Comparison of ENCODE assay signal across 16 cellular contexts in the genomic region with DNA sequence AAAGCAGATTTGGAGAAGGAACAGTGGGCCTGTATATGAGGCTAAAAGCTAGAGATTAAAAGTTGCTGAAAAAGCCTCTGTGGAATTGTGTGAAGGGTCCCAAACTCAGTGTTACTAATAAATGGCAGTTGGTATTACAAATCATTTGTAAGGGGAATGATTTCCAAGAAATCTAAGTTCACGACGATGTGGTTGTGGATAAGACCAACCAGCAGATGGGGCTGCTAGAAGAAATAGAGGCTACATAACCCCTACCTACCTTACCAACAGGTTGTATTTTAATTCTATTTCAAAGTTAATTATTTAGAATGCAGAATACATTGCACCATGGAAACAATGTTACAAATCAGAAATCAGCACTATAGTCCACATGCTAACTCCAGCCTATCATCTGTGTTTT.
DNase-seq lines count a peak whose midpoint lies in the region; ATAC-seq and TF ChIP-seq lines count a peak whose summit lies in the region.
"Had no signal": no experiment of that assay in that cellular context is flagged by ENCODE, and none has a peak within 500 bp of the region (broad histone marks: within the 10 kb centered on the region; RNA-seq: fewer than 3 reads in every experiment).

No MANE protein-coding gene starts in this region.

- no peak overlapping the region for H3K4me2 ChIP-seq in DND-41 (ENCODE audit: insufficient read depth, low read length)

- ATAC-seq in DND-41 (ENCODE audit: insufficient read depth, low read depth) (no peak), HG03108 (IDR thresholded peaks at IDR 0.05; ENCODE audit: unreplicated experiment) (no peak), GM21528 (IDR thresholded peaks at IDR 0.05; ENCODE audit: low FRiP score, unreplicated experiment) (no peak)
- ATAC-seq: T-helper 17 cell had no signal

- H3K27ac ChIP-seq in DND-41 (ENCODE audit: low read length) (no peak overlapping the region), VCaP (no peak overlapping the region)

- no peak overlapping the region for H2AFZ ChIP-seq in DND-41 (ENCODE audit: low read depth, low read length)

- peaks cover 3% of the 10 kb centered on the region for H3K27me3 ChIP-seq in DND-41 (ENCODE audit: insufficient read depth, low read length, poor library complexity)

- H3K36me3 ChIP-seq in DND-41 (ENCODE audit: insufficient read depth, low read length): no peaks in the 10 kb centered on the region

- 0 out of 2 replicates have a peak, but pooled peaks cover 3% of the 10 kb centered on the region for H3K27me3 Mint-ChIP-seq in HFFc6 (ENCODE audit: insufficient read depth)
- H3K27me3 Mint-ChIP-seq: CD4-positive, alpha-beta T cell had no signal

- H3K36me3 Mint-ChIP-seq in HFFc6 (ENCODE audit: low read depth): no peaks in the 10 kb centered on the region

- no peaks in the 10 kb centered on the region for H4K20me1 ChIP-seq in DND-41 (ENCODE audit: insufficient read depth, low read length)

- TF ChIP-seq CTCF in DND-41 (IDR thresholded peaks at IDR 0.05; ENCODE audit: borderline replicate concordance, extremely low read depth, low read length, poor library complexity, severe bottlenecking): peak; percentile 9
- peak; percentile 64; the same call in 1 of the 2 replicates for TF ChIP-seq CTCF in HFFc6 (IDR thresholded peaks at IDR 0.05)
- TF ChIP-seq CTCF in VCaP (conservative IDR thresholded peaks at IDR 0.05): peak; percentile 65

- no peaks in the 10 kb centered on the region for H3K9me3 ChIP-seq in DND-41 (ENCODE audit: insufficient read depth, low read length, severe bottlenecking)

- in situ Hi-C loops in G401 (cut with HindIII; ENCODE audit: low sequenced_read_pairs): no loop called here

- DNase-seq in DND-41 (no peak), HFFc6 (no peak), iPS-NIHi7 (ENCODE audit: extremely low spot score) (peak; percentile 29), G401 (ENCODE audit: low spot score) (no peak)
- DNase-seq in activated naive CD4-positive, alpha-beta T cell (lab: John Stamatoyannopoulos, UW): no peak
- DNase-seq: activated CD4-positive, alpha-beta T cell treated with anti-CD3 and anti-CD28 coated beads for 48 hours; activated T-cell treated with anti-CD3 and anti-CD28 coated beads, Interleukin-2, amount 50 U/mL, for 24 hours; amniotic stem cell; CD4-positive, alpha-beta T cell; cortex of kidney; mammary epithelial cell; stimulated activated naive CD4-positive, alpha-beta T cell; T-helper 17 cell had no signal

- no peaks in the 10 kb centered on the region for H3K79me2 ChIP-seq in DND-41 (ENCODE audit: insufficient read depth, low read length)

- no peaks in the 10 kb centered on the region for H3K4me1 ChIP-seq in DND-41 (ENCODE audit: insufficient read depth, low read length)

- no peaks in the 10 kb centered on the region for H3K9me3 Mint-ChIP-seq in HFFc6
- H3K9me3 Mint-ChIP-seq: activated T-cell treated with anti-CD3 and anti-CD28 coated beads, Interleukin-2, amount 50 U/mL, for 24 hours had no signal

- H3K4me3 Mint-ChIP-seq in HFFc6: no peak overlapping the region
- H3K4me3 Mint-ChIP-seq: activated T-cell treated with anti-CD3 and anti-CD28 coated beads, Interleukin-2, amount 50 U/mL, for 24 hours; CD4-positive, alpha-beta T cell; T-helper 17 cell had no signal

- H3K4me1 Mint-ChIP-seq in HFFc6 (ENCODE audit: low read depth): no peaks in the 10 kb centered on the region
- H3K4me1 Mint-ChIP-seq: T-helper 17 cell had no signal

- no peak overlapping the region for H3K9ac ChIP-seq in DND-41 (ENCODE audit: low read depth, low read length)

- no peak overlapping the region for H3K27ac Mint-ChIP-seq in HFFc6
- H3K27ac Mint-ChIP-seq: activated T-cell treated with anti-CD3 and anti-CD28 coated beads, Interleukin-2, amount 50 U/mL, for 24 hours; CD4-positive, alpha-beta T cell; T-helper 17 cell had no signal

- no peak overlapping the region for H3K4me3 ChIP-seq in DND-41 (ENCODE audit: low read depth in 1 of 2, low read length in 2 of 2)

Comparison
In these comparisons a context has a peak if more than half of its experiments do, and no peak if none do; other contexts are left out.
1. CTCF ChIP-seq: peak in every context shown above with its lines; median percentile 65 in VCaP; 64 in HFFc6; 9 in DND-41.